31 cellular contexts compared by ENCODE assay signal in the genomic region with DNA sequence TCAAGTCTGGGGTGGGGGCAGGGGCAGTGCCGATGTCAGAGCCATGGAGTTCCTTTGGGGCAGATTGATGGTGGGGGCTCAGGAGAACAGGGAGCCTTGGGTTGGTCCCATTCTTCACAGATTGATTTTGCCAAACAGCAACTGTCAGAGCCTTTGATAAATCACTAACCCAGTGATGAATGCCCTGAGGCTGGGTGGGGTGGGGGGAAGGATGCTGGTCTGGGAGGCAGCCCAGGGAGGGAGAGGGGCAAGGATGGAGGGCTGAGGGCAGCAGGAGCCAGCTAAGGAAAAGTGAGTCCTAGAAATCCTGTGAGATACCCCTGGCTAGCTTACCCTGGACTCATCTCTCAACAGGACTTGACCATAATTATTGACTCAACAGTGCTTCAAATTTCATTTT.
"Had no signal": no experiment of that assay in that cellular context is flagged by ENCODE, and none has a peak within 500 bp of the region (broad histone marks: within the 10 kb centered on the region; RNA-seq: fewer than 3 reads in every experiment).

No MANE protein-coding gene starts in this region.

- H3K36me3 ChIP-seq: adrenal gland, ascending aorta, breast epithelium, cardiac muscle cell had no signal

- H3K9me3 ChIP-seq: adrenal gland, ascending aorta, body of pancreas, breast epithelium had no signal

- DNase-seq: activated effector memory CD4-positive, alpha-beta T cell treated with anti-CD3 and anti-CD28 coated beads, Interleukin-2, amount 50 U/mL, for 16 hours; activated effector memory CD4-positive, alpha-beta T cell treated with Interleukin-2 at 50 U/mL for 16 hours; activated gamma-delta T cell; activated gamma-delta T cell treated with Interleukin-2 at 50 U/mL for 16 hours; activated naive CD4-positive, alpha-beta T cell; activated naive CD4-positive, alpha-beta T cell treated with anti-CD3 and anti-CD28 coated beads for 36 hours; activated naive CD4-positive, alpha-beta T cell treated with anti-CD3 and anti-CD28 coated beads, Interleukin-2, amount 10 ng/mL, durations not matched to agents 7 days and 5 days; activated naive CD4-positive, alpha-beta T cell treated with anti-CD3 and anti-CD28 coated beads, Interleukin-2, amount 50 U/mL, for 16 hours; activated naive CD4-positive, alpha-beta T cell treated with Interleukin-2 at 50 U/mL for 16 hours; activated naive CD8-positive, alpha-beta T cell treated with anti-CD3 and anti-CD28 coated beads for 36 hours; activated naive CD8-positive, alpha-beta T cell treated with anti-CD3 and anti-CD28 coated beads, Interleukin-2, amount 10 ng/mL, durations not matched to agents 7 days and 5 days; activated naive CD8-positive, alpha-beta T cell treated with anti-CD3 and anti-CD28 coated beads, Interleukin-2, amount 50 U/mL, for 24 hours; activated T-cell treated with anti-CD3 and anti-CD28 coated beads, Interleukin-2, amount 50 U/mL, for 1 hour; activated T-cell treated with anti-CD3 and anti-CD28 coated beads, Interleukin-2, amount 50 U/mL, for 24 hours; activated T-cell treated with anti-CD3 and anti-CD28 coated beads, Interleukin-2, amount 50 U/mL, for 4 hours; activated T-cell treated with anti-CD3 and anti-CD28 coated beads, Interleukin-2, amount 50 U/mL, for 48 hours; activated T-cell treated with anti-CD3 and anti-CD28 coated beads, Interleukin-2, amount 50 U/mL, for 72 hours; adrenal gland; amniotic stem cell; amygdala; anterior cingulate cortex; aorta; body of pancreas; caudate nucleus; central memory CD4-positive, alpha-beta T cell; cerebellar nuclear complex had no signal

- H3K4me1 ChIP-seq: adrenal gland, ascending aorta, body of pancreas, breast epithelium had no signal

- H3K27me3 ChIP-seq: adrenal gland, ascending aorta, body of pancreas had no signal

- H3K27ac ChIP-seq: adrenal gland, ascending aorta, body of pancreas, breast epithelium, cardiac muscle cell had no signal

- ATAC-seq: activated naive CD4-positive, alpha-beta T cell treated with anti-CD3 and anti-CD28 coated beads, Interleukin-2, amount 50 U/mL, for 72 hours; activated naive CD8-positive, alpha-beta T cell treated with anti-CD3 and anti-CD28 coated beads, Interleukin-2, amount 50 U/mL, for 24 hours; activated T-cell treated with anti-CD3 and anti-CD28 coated beads, Interleukin-2, amount 50 U/mL, for 4 hours; activated T-cell treated with anti-CD3 and anti-CD28 coated beads, Interleukin-2, amount 50 U/mL, for 72 hours; activated T-helper 17 cell treated with anti-CD3 and anti-CD28 coated beads, Interleukin-2, amount 50 U/mL, for 72 hours; body of pancreas had no signal

- H3K4me3 ChIP-seq: adrenal gland, ascending aorta, body of pancreas, breast epithelium, cardiac muscle cell had no signal
